ENCODE assay signal across 8 cellular contexts in genomic region chr16:77971306-77972131, GRCh38.
DNase-seq lines count a peak whose midpoint lies in the region; ATAC-seq and TF ChIP-seq lines count a peak whose summit lies in the region.

No MANE protein-coding gene starts in this region.

- no peaks in the 10 kb centered on the region for H3K4me1 ChIP-seq in DND-41 (ENCODE audit: insufficient read depth, low read length)

- H3K4me2 ChIP-seq in DND-41 (ENCODE audit: insufficient read depth, low read length), result no peak overlapping the region

- no peaks in the 10 kb centered on the region for H3K36me3 ChIP-seq in DND-41 (ENCODE audit: insufficient read depth, low read length)

- H3K4me3 ChIP-seq in DND-41 (ENCODE audit: low read depth in 1 of 2, low read length in 2 of 2), result no peak overlapping the region
- no peak overlapping the region for H3K4me3 ChIP-seq in astrocyte of the spinal cord (ENCODE audit: low read depth, low read length)

- no peak overlapping the region for H3K9ac ChIP-seq in DND-41 (ENCODE audit: low read depth, low read length)

- in situ Hi-C loops in astrocyte of the spinal cord (cut with HindIII; ENCODE audit: low sequenced_read_pairs), result no loop called here

- ATAC-seq in DND-41 (ENCODE audit: insufficient read depth, low read depth) (peak; percentile 83), HG02763 (IDR thresholded peaks at IDR 0.05; ENCODE audit: unreplicated experiment) (no peak)

- H3K27me3 ChIP-seq in DND-41 (ENCODE audit: insufficient read depth, low read length, poor library complexity), result no peaks in the 10 kb centered on the region

- no peaks in the 10 kb centered on the region for H4K20me1 ChIP-seq in DND-41 (ENCODE audit: insufficient read depth, low read length)

- H2AFZ ChIP-seq in DND-41 (ENCODE audit: low read depth, low read length), result no peak overlapping the region

- DNase-seq in DND-41 (peak; percentile 65), GOT3 (lab: John Stamatoyannopoulos, UW) (peak; percentile 9), MV-4-11 (lab: John Stamatoyannopoulos, UW) (peak; percentile 66), T-helper 22 cell (ENCODE audit: low read depth) (peak; percentile 19), astrocyte of the spinal cord (ENCODE audit: low read depth, low spot score) (peak; percentile 72), iPS DF 4.7 (ENCODE audit: extremely low read depth, low spot score) (peak; percentile 93), smooth muscle cell of the brain vasculature (ENCODE audit: low read depth, low spot score) (peak; percentile 41)

- no peaks in the 10 kb centered on the region for H3K9me3 ChIP-seq in DND-41 (ENCODE audit: insufficient read depth, low read length, severe bottlenecking)

- H3K79me2 ChIP-seq in DND-41 (ENCODE audit: insufficient read depth, low read length), result no peaks in the 10 kb centered on the region

- TF ChIP-seq CTCF in DND-41 (IDR thresholded peaks at IDR 0.05; ENCODE audit: borderline replicate concordance, extremely low read depth, low read length, poor library complexity, severe bottlenecking), result peak; percentile 86
- peak; percentile 75 for TF ChIP-seq CTCF in astrocyte of the spinal cord (IDR thresholded peaks at IDR 0.05; ENCODE audit: low read depth, low read length)

- H3K27ac ChIP-seq in DND-41 (ENCODE audit: low read length), result no peak overlapping the region

Comparison
In these comparisons a context has a peak if more than half of its experiments do, and no peak if none do; other contexts are left out.
1. DNase-seq: peak in every context shown above with its lines; median percentile 93 in iPS DF 4.7; 72 in astrocyte of the spinal cord; 66 in MV-4-11; 65 in DND-41; 41 in smooth muscle cell of the brain vasculature; 19 in T-helper 22 cell; 9 in GOT3.